ENCODE assay signal across 22 cellular contexts in genomic region chr18:48213791-48214190, GRCh38.
"Had no signal": no experiment of that assay in that cellular context is flagged by ENCODE, and none has a peak within 500 bp of the region (broad histone marks: within the 10 kb centered on the region; RNA-seq: fewer than 3 reads in every experiment).

No MANE protein-coding gene starts in this region.

- H3K4me3 Mint-ChIP-seq: dendritic cell treated with granulocyte-macrophage colony-stimulating factor and Interleukin-4, amounts not matched to agents 40 ng/mL and 50 ng/mL, for 4 days; effector memory CD8-positive, alpha-beta T cell; endodermal cell; mesothelial cell of epicardium; naive B cell had no signal

- H3K9me3 ChIP-seq: esophagus muscularis mucosa, gastrocnemius medialis, left lung, lower lobe of right lung, mucosa of descending colon had no signal

- DNase-seq: cortex of kidney; effector CD8-positive, alpha-beta T cell; effector memory CD8-positive, alpha-beta T cell; endodermal cell; erythroblast; foreskin melanocyte; gastrocnemius medialis; glutamatergic neuron; head of caudate nucleus; heart right ventricle; hippocampal formation; left cardiac atrium; left lung; left ventricle myocardium superior; lower lobe of right lung; mesenchymal stem cell; mucosa of descending colon; naive B cell had no signal

- H3K27ac ChIP-seq: epithelial cell of prostate, esophagus muscularis mucosa, gastrocnemius medialis, heart right ventricle, left lung, lower lobe of right lung had no signal

- ATAC-seq: effector memory CD8-positive, alpha-beta T cell; gastrocnemius medialis; heart right ventricle; left cardiac atrium; left lung; left ventricle myocardium superior; lower lobe of right lung; mucosa of descending colon had no signal

- H3K27me3 ChIP-seq: esophagus muscularis mucosa, gastrocnemius medialis, left lung had no signal

- H3K9me3 Mint-ChIP-seq: dendritic cell treated with granulocyte-macrophage colony-stimulating factor and Interleukin-4, amounts not matched to agents 40 ng/mL and 50 ng/mL, for 4 days; effector memory CD8-positive, alpha-beta T cell had no signal

- H3K36me3 ChIP-seq: esophagus muscularis mucosa, gastrocnemius medialis, heart right ventricle, left lung, lower lobe of right lung had no signal

- H3K4me1 ChIP-seq: gastrocnemius medialis, left lung, lower lobe of right lung had no signal

- H3K4me3 ChIP-seq: esophagus muscularis mucosa, gastrocnemius medialis, heart right ventricle, left lung, lower lobe of right lung, mucosa of descending colon had no signal

- H3K4me1 Mint-ChIP-seq: naive B cell had no signal

- H3K36me3 Mint-ChIP-seq: mesothelial cell of epicardium, naive B cell had no signal

- H3K27ac Mint-ChIP-seq: dendritic cell treated with granulocyte-macrophage colony-stimulating factor and Interleukin-4, amounts not matched to agents 40 ng/mL and 50 ng/mL, for 4 days; effector memory CD8-positive, alpha-beta T cell; endodermal cell; mesothelial cell of epicardium; naive B cell had no signal
